7 cellular contexts compared by ENCODE assay signal in genomic region chr1:205484985-205485967, GRCh38. TPM values are rescaled to one million over a fixed set of nuclear protein-coding genes. Genes with fewer than 3 reads are reported as not detected.
DNase-seq lines count a peak whose midpoint lies in the region; ATAC-seq and TF ChIP-seq lines count a peak whose summit lies in the region.

No MANE protein-coding gene starts in this region.

- no peaks in the 10 kb centered on the region for H3K36me3 ChIP-seq in MG63
- H3K36me3 ChIP-seq in transverse colon, result no peaks in the 10 kb centered on the region

- 31% methylated on average over 12 of the region's 13 CpGs; no CpG with 5 or more reads in 1 of the 2 donors for WGBS in transverse colon (ENCODE audit: low coverage in 1 of 2), 2 donors

- DNase-seq in MG63, result peak; percentile 65
- peak; percentile 73 for DNase-seq in RKO (ENCODE audit: low spot score)
- DNase-seq in activated T-cell treated with anti-CD3 and anti-CD28 coated beads, Interleukin-2, amount 50 U/mL, for 72 hours, result peak; percentile 72 to 73
- DNase-seq in fibroblast of the aortic adventitia (ENCODE audit: low read depth), result peak; percentile 70
- peak in 44 of 56 donors; percentile 14 to 79 (median 45) for DNase-seq in nucleus accumbens (lab: John Stamatoyannopoulos, UW)
- peak; percentile 67 for DNase-seq in transverse colon

- TF ChIP-seq POLR2A in transverse colon (IDR thresholded peaks at IDR 0.05), result no peak

- H3K4me3 ChIP-seq in MG63 (no peak overlapping the region), fibroblast of the aortic adventitia (ENCODE audit: low read depth, low read length) (no peak overlapping the region), transverse colon (no peak overlapping the region)

- TF ChIP-seq CTCF in fibroblast of the aortic adventitia (IDR thresholded peaks at IDR 0.05; ENCODE audit: insufficient read depth, low read length) (peak; percentile 94), transverse colon (IDR thresholded peaks at IDR 0.05) (peak; percentile 90 to 98 (median 97))

- H3K36me3 Mint-ChIP-seq in activated T-cell treated with anti-CD3 and anti-CD28 coated beads, Interleukin-2, amount 50 U/mL, for 72 hours (ENCODE audit: insufficient read depth in 2 of 2), result no peaks in the 10 kb centered on the region

- H3K9me3 ChIP-seq in MG63 (no peaks in the 10 kb centered on the region), transverse colon (no peaks in the 10 kb centered on the region)

- peaks cover 71% of the 10 kb centered on the region for H3K27me3 Mint-ChIP-seq in activated T-cell treated with anti-CD3 and anti-CD28 coated beads, Interleukin-2, amount 50 U/mL, for 72 hours (ENCODE audit: low read depth)

- no peak for TF ChIP-seq EP300 in transverse colon (IDR thresholded peaks at IDR 0.05; ENCODE audit: low read depth)

- H3K4me1 Mint-ChIP-seq in activated T-cell treated with anti-CD3 and anti-CD28 coated beads, Interleukin-2, amount 50 U/mL, for 72 hours (ENCODE audit: low read depth), result peaks cover 27% of the 10 kb centered on the region

- no peak overlapping the region for H3K27ac ChIP-seq in transverse colon

- no peak overlapping the region for H3K27ac Mint-ChIP-seq in activated T-cell treated with anti-CD3 and anti-CD28 coated beads, Interleukin-2, amount 50 U/mL, for 72 hours

- peaks cover 11% of the 10 kb centered on the region for H3K27me3 ChIP-seq in MG63
- peaks cover 25% of the 10 kb centered on the region for H3K27me3 ChIP-seq in transverse colon

- intact Hi-C loops in transverse colon (cut with DNase I; ENCODE audit: low total_unique reads), result loop anchor here (5.0 kb wide), 1 partner anchor 88 kb away; no protein-coding TSS in a partner anchor

- in situ Hi-C loops in transverse colon (cut with MboI; ENCODE audit: low pct_ligation_motif_present in 1 of 4, low pct_unique_long_range_greater_than_20kb in 1 of 4, low sequenced_read_pairs in 3 of 4), result loop anchor here in 3 of 4 donors (5.0 to 10.0 kb wide), 3 partner anchors 37 to 150 kb away; no protein-coding TSS in a partner anchor

- peak; percentile 52 for ATAC-seq in GM18498 (IDR thresholded peaks at IDR 0.05; ENCODE audit: unreplicated experiment)
- ATAC-seq in activated T-cell treated with anti-CD3 and anti-CD28 coated beads, Interleukin-2, amount 50 U/mL, for 72 hours (replicated peaks in 1 of 2), result peak; percentile 62 to 64

- H3K4me3 Mint-ChIP-seq in activated T-cell treated with anti-CD3 and anti-CD28 coated beads, Interleukin-2, amount 50 U/mL, for 72 hours, result no peak overlapping the region

- H3K4me1 ChIP-seq in transverse colon, result peaks cover 0 to 7% (median 2%) of the 10 kb centered on the region in 4 donors

- no peaks in the 10 kb centered on the region for H3K9me3 Mint-ChIP-seq in activated T-cell treated with anti-CD3 and anti-CD28 coated beads, Interleukin-2, amount 50 U/mL, for 72 hours

RNA-seq across cellular contexts. Expression of gene CDK18, which starts 19.2 kb away (rescaled TPM):
- 0.89 and 3.0 TPM in 2 replicates for total RNA-seq in MG63 (2014; rRNA removed; shearing (Covaris generic); ENCODE audit: low replicate concordance)
- total RNA-seq in activated T-cell treated with anti-CD3 and anti-CD28 coated beads, Interleukin-2, amount 50 U/mL, for 72 hours, result 1 to 10 TPM; 2.3 to 3.3 TPM
- total RNA-seq in fibroblast of the aortic adventitia (ENCODE audit: low replicate concordance) (0.27 and 1.6 TPM in 2 replicates), transverse colon (100 to 1,000 TPM in 1 of 4 donors, 10 to 100 TPM in 3; 28.8 to 112 (median 33.5) TPM)

RNA-seq across cellular contexts. Expression of gene BLACAT1, which starts 29.4 kb away (rescaled TPM):
- not detected in 2 replicates for total RNA-seq in MG63 (2014; rRNA removed; shearing (Covaris generic); ENCODE audit: low replicate concordance)
- total RNA-seq in activated T-cell treated with anti-CD3 and anti-CD28 coated beads, Interleukin-2, amount 50 U/mL, for 72 hours, result under 1 TPM; 0.34 to 0.97 TPM
- total RNA-seq in fibroblast of the aortic adventitia (ENCODE audit: low replicate concordance) (0.09 TPM in 1 of 2 replicates, not detected in the other), transverse colon (under 1 TPM in 1 of 4 donors, not detected in 3; 0.48 TPM)
